In the genomic region with DNA sequence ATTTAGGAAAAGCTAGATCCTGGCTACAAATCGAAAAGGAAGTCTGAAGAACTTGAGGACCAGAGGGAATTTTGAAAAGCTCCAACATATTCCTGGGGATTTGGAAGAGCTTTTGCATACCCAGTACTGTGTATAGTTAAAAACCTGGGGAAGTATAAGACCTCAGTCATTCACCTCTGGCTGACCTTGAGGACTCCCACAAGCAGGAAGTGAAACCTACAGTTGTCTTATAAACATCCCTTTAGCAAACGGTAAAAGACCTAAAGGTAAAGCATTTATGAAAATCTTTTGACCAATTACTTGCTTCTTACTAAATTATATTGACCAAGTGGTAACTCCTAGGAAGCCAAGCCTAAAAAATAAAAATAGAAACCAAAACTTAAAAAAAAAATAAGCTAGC, we compare ENCODE assay signal across 12 cellular contexts.
A peak's percentile ranks its signal among the peaks of the same experiment; 100 is the strongest.
DNase-seq lines count a peak whose midpoint lies in the region; ATAC-seq, FAIRE-seq and TF ChIP-seq lines count a peak whose summit lies in the region.
"Had no signal": no experiment of that assay in that cellular context is flagged by ENCODE, and none has a peak within 500 bp of the region (broad histone marks: within the 10 kb centered on the region; RNA-seq: fewer than 3 reads in every experiment).

No MANE protein-coding gene starts in this region.

- H2AFZ ChIP-seq in H1 (ENCODE audit: low read length), result peak overlapping the region; percentile 80

- no peak for TF ChIP-seq RAD21 in H1 (IDR thresholded peaks at IDR 0.05 in 1 of 2, conservative IDR thresholded peaks at IDR 0.05 in 1 of 2; ENCODE audit: low read depth in 2 of 2, low read length in 2 of 2)

- H3K36me3 ChIP-seq in H1 (ENCODE audit: control insufficient read depth in 2 of 4, insufficient read depth in 4 of 4, low read length in 3 of 4), result no peaks in the 10 kb centered on the region
- H3K36me3 ChIP-seq in A673 (ENCODE audit: insufficient read depth, low read length, poor library complexity, severe bottlenecking), result no peaks in the 10 kb centered on the region

- no peak overlapping the region for H3K4ac ChIP-seq in H1 (replicated peaks; ENCODE audit: insufficient read length, low read depth, low read length)

- POLR2A ChIA-PET in H1 (lab: Charles Lee; ENCODE audit: partially characterized antibody) (no interaction called here), A673 (lab: Charles Lee; ENCODE audit: low non-redundant PET) (no interaction called here)

- no peak overlapping the region for H3K23ac ChIP-seq in H1 (ENCODE audit: insufficient read length)

- no peak for TF ChIP-seq EP300 in H1 (IDR thresholded peaks at IDR 0.05; ENCODE audit: borderline replicate concordance in 1 of 2, low read depth in 2 of 2, low read length in 2 of 2)

- no peaks in the 10 kb centered on the region for H3K79me1 ChIP-seq in H1 (ENCODE audit: low read depth, low read length)

- no peak for TF ChIP-seq POLR2A in H1 (IDR thresholded peaks at IDR 0.05; ENCODE audit: control extremely low read depth in 1 of 2, low read depth in 2 of 2, low read length in 2 of 2)

- ATAC-seq in GM19025 (IDR thresholded peaks at IDR 0.05; ENCODE audit: low read depth, unreplicated experiment), result peak; percentile 87
- peak; percentile 65 for ATAC-seq in GM21786 (IDR thresholded peaks at IDR 0.05; ENCODE audit: unreplicated experiment)
- peak; percentile 85 for ATAC-seq in HG03432 (IDR thresholded peaks at IDR 0.05; ENCODE audit: unreplicated experiment)
- ATAC-seq: activated CD4-positive, alpha-beta T cell treated with anti-CD3 and anti-CD28 coated beads for 36 hours; naive thymus-derived CD4-positive, alpha-beta T cell had no signal

- intact Hi-C loops in A673 (cut with micrococcal nuclease; ENCODE audit: unreplicated experiment), result no loop called here

- H3K4me1 ChIP-seq in H1 (replicated peaks in 1 of 4; ENCODE audit: control insufficient read depth in 3 of 4, insufficient read depth in 4 of 4, low read length in 3 of 4) (no peaks in the 10 kb centered on the region), A673 (ENCODE audit: insufficient read depth, low read length, poor library complexity, severe bottlenecking) (no peaks in the 10 kb centered on the region)

- H3K79me2 ChIP-seq in H1 (ENCODE audit: control insufficient read depth in 1 of 2, insufficient read depth in 2 of 2, low read length in 2 of 2), result no peaks in the 10 kb centered on the region

- no peaks in the 10 kb centered on the region for H3K27me3 ChIP-seq in H1 (replicated peaks in 1 of 4; ENCODE audit: control insufficient read depth in 3 of 4, extremely low read depth in 1 of 4, insufficient read depth in 3 of 4, low read length in 3 of 4)
- no peaks in the 10 kb centered on the region for H3K27me3 ChIP-seq in A673 (replicated peaks; ENCODE audit: insufficient read depth, low read depth, low read length, poor library complexity)

- no peak for FAIRE-seq in H1 (lab: Jason Lieb, UNC)
- FAIRE-seq: urothelium cell line had no signal

- H3K27ac ChIP-seq in H1 (ENCODE audit: low read depth, low read length), result no peak overlapping the region
- no peak overlapping the region for H3K27ac ChIP-seq in A673 (ENCODE audit: low read depth, low read length, poor library complexity, severe bottlenecking)

- no peak overlapping the region for H4K91ac ChIP-seq in H1 (replicated peaks; ENCODE audit: insufficient read length, low read length)

- H3K4me2 ChIP-seq in H1 (ENCODE audit: insufficient read depth in 1 of 2, low read depth in 2 of 2, low read length in 2 of 2), result no peak overlapping the region

- H2AK5ac ChIP-seq in H1 (ENCODE audit: low read depth, low read length), result no peak overlapping the region

- no peaks in the 10 kb centered on the region; the same call in 1 of the 2 replicates for H3K23me2 ChIP-seq in H1 (ENCODE audit: low read depth, low read length)

- H3K9me3 ChIP-seq in H1 (ENCODE audit: insufficient read depth in 2 of 2, low read depth in 1 of 2, low read length in 1 of 2), result no peaks in the 10 kb centered on the region
- no peaks in the 10 kb centered on the region for H3K9me3 ChIP-seq in A673 (ENCODE audit: low read depth, low read length, poor library complexity, severe bottlenecking)

- CTCF ChIA-PET in H1 (lab: Charles Lee; ENCODE audit: partially characterized antibody) (no interaction called here), A673 (lab: Charles Lee) (no interaction called here)

- H2BK20ac ChIP-seq in H1 (ENCODE audit: low read length), result no peak overlapping the region

- no peak overlapping the region for H3K18ac ChIP-seq in H1 (ENCODE audit: extremely low read depth, low read length)

- BruUV-seq in A673 (replicated peaks; lab: Mats Ljungman, UMichigan), result no TSS peak

- no peaks in the 10 kb centered on the region for H4K20me1 ChIP-seq in H1 (replicated peaks in 1 of 2; ENCODE audit: control insufficient read depth in 1 of 2, insufficient read depth in 2 of 2, low read length in 2 of 2)

- H2BK15ac ChIP-seq in H1 (ENCODE audit: low read length), result no peak overlapping the region

- H3K9ac ChIP-seq in H1 (replicated peaks in 1 of 4; ENCODE audit: extremely low read depth in 1 of 4, low read depth in 3 of 4, low read length in 3 of 4), result no peak overlapping the region

- no peak overlapping the region for H3K56ac ChIP-seq in H1 (replicated peaks; ENCODE audit: insufficient read length, low read depth, low read length)

- H4K5ac ChIP-seq in H1 (ENCODE audit: insufficient read length, low read depth, low read length), result no peak overlapping the region

- 89% methylated on average over 2 of the region's 2 CpGs; no CpG with 5 or more reads in 1 of the 2 experiments for WGBS in H1 (ENCODE audit: extremely low coverage in 1 of 2, insufficient coverage in 1 of 2, insufficient read length in 1 of 2, insufficient replicate concordance in 2 of 2, low coverage in 1 of 2, low lambda C conversion rate in 2 of 2, missing lambda C conversion rate in 1 of 2), 2 experiments

- no peak for DNase-seq in H1 (ENCODE audit: low read depth in 1 of 2, low spot score in 2 of 2)
- no peak for DNase-seq in effector CD4-positive, alpha-beta T cell
- no peak for DNase-seq in NCI-H1105 treated with DMSO at 0.1 percent for 48 hours (lab: John Stamatoyannopoulos, UW)
- DNase-seq in A673 (ENCODE audit: low spot score), result no peak
- DNase-seq: activated CD4-positive, alpha-beta T cell treated with anti-CD3 and anti-CD28 coated beads for 36 hours; cerebellar nuclear complex; islet precursor cell; naive thymus-derived CD4-positive, alpha-beta T cell had no signal

- H2BK120ac ChIP-seq in H1 (replicated peaks; ENCODE audit: low read depth, low read length), result no peak overlapping the region

- no peak overlapping the region for H3K4me3 ChIP-seq in H1 (ENCODE audit: extremely low read depth in 1 of 4, insufficient read depth in 2 of 4, low read depth in 3 of 4, low read length in 4 of 4)
- H3K4me3 ChIP-seq in A673 (ENCODE audit: low read depth, low read length, poor library complexity, severe bottlenecking), result no peak overlapping the region

- no peak overlapping the region for H3K14ac ChIP-seq in H1 (ENCODE audit: insufficient read length)

- H4K8ac ChIP-seq in H1 (ENCODE audit: extremely low read depth, insufficient read depth, low read length), result no peak overlapping the region

- TF ChIP-seq CTCF in H1 (IDR thresholded peaks at IDR 0.05; ENCODE audit: control extremely low read depth in 1 of 3, insufficient read depth in 1 of 3, low read depth in 1 of 3, low read length in 3 of 3) (no peak), A673 (conservative IDR thresholded peaks at IDR 0.05; ENCODE audit: low read depth, low read length) (no peak)

- H2BK12ac ChIP-seq in H1 (ENCODE audit: low read depth, low read length), result no peak overlapping the region

- no peak overlapping the region for H2BK5ac ChIP-seq in H1 (ENCODE audit: low read depth, low read length)

TF ChIP-seq in H1, 55 proteins besides CTCF, POLR2A, EP300 and RAD21:
- TF ChIP-seq PHF8 (conservative IDR thresholded peaks at IDR 0.05; ENCODE audit: low read depth, low read length) (no peak), CTBP2 (IDR thresholded peaks at IDR 0.05; ENCODE audit: borderline replicate concordance, insufficient read depth, insufficient read length, low read length) (no peak), POLR2AphosphoS5 (IDR thresholded peaks at IDR 0.05; ENCODE audit: low read depth, low read length) (no peak), NRF1 (IDR thresholded peaks at IDR 0.05; ENCODE audit: low read depth, low read length) (no peak), MAX (IDR thresholded peaks at IDR 0.05) (no peak), BCL11A (IDR thresholded peaks at IDR 0.05; ENCODE audit: low read depth in 2 of 2, low read length in 2 of 2) (no peak), ATF3 (IDR thresholded peaks at IDR 0.05; ENCODE audit: insufficient read depth, low read depth, low read length) (no peak), MAFK (IDR thresholded peaks at IDR 0.05; ENCODE audit: low read depth, low read length) (no peak), BRCA1 (IDR thresholded peaks at IDR 0.05; ENCODE audit: low read depth, low read length) (no peak), KDM4A (IDR thresholded peaks at IDR 0.05; ENCODE audit: low read depth, low read length, severe bottlenecking) (no peak), KDM1A (IDR thresholded peaks at IDR 0.05; ENCODE audit: borderline replicate concordance, low read length) (no peak), SUZ12 (IDR thresholded peaks at IDR 0.05; ENCODE audit: low read length) (no peak), EGR1 (IDR thresholded peaks at IDR 0.05; ENCODE audit: borderline replicate concordance, low read depth, low read length) (no peak), HDAC6 (IDR thresholded peaks at IDR 0.05; ENCODE audit: low read depth, low read length) (no peak)
- TF ChIP-seq, protein P1, sequence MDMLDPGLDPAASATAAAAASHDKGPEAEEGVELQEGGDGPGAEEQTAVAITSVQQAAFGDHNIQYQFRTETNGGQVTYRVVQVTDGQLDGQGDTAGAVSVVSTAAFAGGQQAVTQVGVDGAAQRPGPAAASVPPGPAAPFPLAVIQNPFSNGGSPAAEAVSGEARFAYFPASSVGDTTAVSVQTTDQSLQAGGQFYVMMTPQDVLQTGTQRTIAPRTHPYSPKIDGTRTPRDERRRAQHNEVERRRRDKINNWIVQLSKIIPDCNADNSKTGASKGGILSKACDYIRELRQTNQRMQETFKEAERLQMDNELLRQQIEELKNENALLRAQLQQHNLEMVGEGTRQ (IDR thresholded peaks at IDR 0.05; ENCODE audit: low read length), result no peak
TF ChIP-seq in H1: peak in this region for 0.
